In the genomic region with DNA sequence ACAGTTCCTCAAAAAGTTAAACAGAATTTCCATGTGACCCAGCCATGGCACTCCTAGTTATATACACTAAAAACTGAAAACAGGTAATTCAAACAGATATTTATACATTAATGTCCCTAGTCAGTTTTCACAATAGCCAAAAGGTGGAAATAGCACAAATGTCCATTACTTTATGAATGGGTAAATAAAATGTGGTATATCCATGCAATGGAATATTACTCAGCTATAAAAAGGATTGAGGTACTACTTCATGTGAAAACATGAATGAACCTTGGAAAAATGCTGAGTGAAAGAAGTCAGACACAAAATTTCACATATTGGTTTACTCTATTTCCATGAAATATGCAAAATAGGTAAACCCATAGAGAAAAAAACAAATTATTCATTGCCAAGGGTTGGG, we compare ENCODE assay signal across 39 cellular contexts.
"Had no signal": no experiment of that assay in that cellular context is flagged by ENCODE, and none has a peak within 500 bp of the region (broad histone marks: within the 10 kb centered on the region; RNA-seq: fewer than 3 reads in every experiment).

No MANE protein-coding gene starts in this region.

- H3K9me3 Mint-ChIP-seq: activated naive CD4-positive, alpha-beta T cell treated with anti-CD3 and anti-CD28 coated beads, Interleukin-2, amount 10 ng/mL, durations not matched to agents 7 days and 5 days; activated naive CD4-positive, alpha-beta T cell treated with anti-CD3 and anti-CD28 coated beads, Interleukin-2, amount 50 U/mL, for 72 hours; activated naive CD8-positive, alpha-beta T cell treated with anti-CD3 and anti-CD28 coated beads, Interleukin-2, amount 10 ng/mL, durations not matched to agents 7 days and 5 days; activated T-cell treated with anti-CD3 and anti-CD28 coated beads, Interleukin-2, amount 50 U/mL, for 24 hours; activated T-cell treated with anti-CD3 and anti-CD28 coated beads, Interleukin-2, amount 50 U/mL, for 4 hours; activated T-helper 17 cell treated with anti-CD3 and anti-CD28 coated beads, Interleukin-2, amount 50 U/mL, for 72 hours; activated T-helper 2 cell treated with anti-CD3 and anti-CD28 coated beads, Interferon-gamma antibody, Interleukin-2, Interleukin-4, amounts not matched to agents 10 μg/mL and 5 μg/mL and 100 μg/mL, durations not matched to agents 14 hours and 24 hours and 36 hours; central memory CD8-positive, alpha-beta T cell had no signal

- H3K4me3 Mint-ChIP-seq: activated naive CD4-positive, alpha-beta T cell treated with anti-CD3 and anti-CD28 coated beads for 36 hours; activated naive CD4-positive, alpha-beta T cell treated with anti-CD3 and anti-CD28 coated beads, Interleukin-2, amount 10 ng/mL, durations not matched to agents 7 days and 5 days; activated naive CD4-positive, alpha-beta T cell treated with anti-CD3 and anti-CD28 coated beads, Interleukin-2, amount 50 U/mL, for 24 hours; activated naive CD8-positive, alpha-beta T cell; activated naive CD8-positive, alpha-beta T cell treated with anti-CD3 and anti-CD28 coated beads for 36 hours; activated naive CD8-positive, alpha-beta T cell treated with anti-CD3 and anti-CD28 coated beads, Interleukin-2, amount 10 ng/mL, durations not matched to agents 7 days and 5 days; activated naive CD8-positive, alpha-beta T cell treated with anti-CD3 and anti-CD28 coated beads, Interleukin-2, amount 50 U/mL, for 24 hours; activated T-cell treated with anti-CD3 and anti-CD28 coated beads, Interleukin-2, amount 50 U/mL, for 24 hours; activated T-cell treated with anti-CD3 and anti-CD28 coated beads, Interleukin-2, amount 50 U/mL, for 4 hours; activated T-cell treated with anti-CD3 and anti-CD28 coated beads, Interleukin-2, amount 50 U/mL, for 72 hours; activated T-helper 1 cell treated with anti-CD3 and anti-CD28 coated beads, Interleukin-12 subunit alpha, Interleukin-12 subunit beta, Interleukin-2, Interleukin-4 antibody, amounts not matched to agents 30 ng/mL and 10 ng/mL and 1 ng/mL, durations not matched to agents 14 hours and 24 hours and 36 hours; activated T-helper 17 cell treated with anti-CD3 and anti-CD28 coated beads, Interleukin-2, amount 50 U/mL, for 72 hours; brain; central memory CD8-positive, alpha-beta T cell had no signal

- H3K27ac Mint-ChIP-seq: activated naive CD4-positive, alpha-beta T cell treated with anti-CD3 and anti-CD28 coated beads for 36 hours; activated naive CD4-positive, alpha-beta T cell treated with anti-CD3 and anti-CD28 coated beads, Interleukin-2, amount 10 ng/mL, durations not matched to agents 7 days and 5 days; activated naive CD4-positive, alpha-beta T cell treated with anti-CD3 and anti-CD28 coated beads, Interleukin-2, amount 50 U/mL, for 24 hours; activated naive CD4-positive, alpha-beta T cell treated with anti-CD3 and anti-CD28 coated beads, Interleukin-2, amount 50 U/mL, for 72 hours; activated naive CD8-positive, alpha-beta T cell; activated naive CD8-positive, alpha-beta T cell treated with anti-CD3 and anti-CD28 coated beads for 36 hours; activated naive CD8-positive, alpha-beta T cell treated with anti-CD3 and anti-CD28 coated beads, Interleukin-2, amount 10 ng/mL, durations not matched to agents 7 days and 5 days; activated naive CD8-positive, alpha-beta T cell treated with anti-CD3 and anti-CD28 coated beads, Interleukin-2, amount 50 U/mL, for 24 hours; activated T-cell treated with anti-CD3 and anti-CD28 coated beads, Interleukin-2, amount 50 U/mL, for 24 hours; activated T-cell treated with anti-CD3 and anti-CD28 coated beads, Interleukin-2, amount 50 U/mL, for 72 hours; activated T-helper 1 cell treated with anti-CD3 and anti-CD28 coated beads, Interleukin-12 subunit alpha, Interleukin-12 subunit beta, Interleukin-2, Interleukin-4 antibody, amounts not matched to agents 30 ng/mL and 10 ng/mL and 1 ng/mL, durations not matched to agents 14 hours and 24 hours and 36 hours; activated T-helper 17 cell treated with anti-CD3 and anti-CD28 coated beads, Interleukin-2, amount 50 U/mL, for 72 hours; activated T-helper 2 cell treated with anti-CD3 and anti-CD28 coated beads, Interferon-gamma antibody, Interleukin-2, Interleukin-4, amounts not matched to agents 10 μg/mL and 5 μg/mL and 100 μg/mL, durations not matched to agents 14 hours and 24 hours and 36 hours; brain had no signal

- H3K36me3 Mint-ChIP-seq: activated naive CD4-positive, alpha-beta T cell treated with anti-CD3 and anti-CD28 coated beads, Interleukin-2, amount 10 ng/mL, durations not matched to agents 7 days and 5 days; activated naive CD4-positive, alpha-beta T cell treated with anti-CD3 and anti-CD28 coated beads, Interleukin-2, amount 50 U/mL, for 24 hours; activated naive CD4-positive, alpha-beta T cell treated with anti-CD3 and anti-CD28 coated beads, Interleukin-2, amount 50 U/mL, for 72 hours; activated naive CD8-positive, alpha-beta T cell; activated naive CD8-positive, alpha-beta T cell treated with anti-CD3 and anti-CD28 coated beads for 36 hours; activated naive CD8-positive, alpha-beta T cell treated with anti-CD3 and anti-CD28 coated beads, Interleukin-2, amount 10 ng/mL, durations not matched to agents 7 days and 5 days; brain had no signal

- H3K4me1 ChIP-seq: adrenal gland, ascending aorta, body of pancreas, breast epithelium had no signal

- ATAC-seq: activated naive CD4-positive, alpha-beta T cell treated with anti-CD3 and anti-CD28 coated beads, Interleukin-2, amount 50 U/mL, for 72 hours; activated naive CD8-positive, alpha-beta T cell treated with anti-CD3 and anti-CD28 coated beads, Interleukin-2, amount 50 U/mL, for 24 hours; activated T-cell treated with anti-CD3 and anti-CD28 coated beads, Interleukin-2, amount 50 U/mL, for 4 hours; activated T-cell treated with anti-CD3 and anti-CD28 coated beads, Interleukin-2, amount 50 U/mL, for 72 hours; activated T-helper 17 cell treated with anti-CD3 and anti-CD28 coated beads, Interleukin-2, amount 50 U/mL, for 72 hours; body of pancreas had no signal

- H3K4me3 ChIP-seq: adrenal gland, ascending aorta, body of pancreas, breast epithelium, cardiac muscle cell had no signal

- H3K27me3 Mint-ChIP-seq: activated naive CD4-positive, alpha-beta T cell treated with anti-CD3 and anti-CD28 coated beads, Interleukin-2, amount 10 ng/mL, durations not matched to agents 7 days and 5 days; activated naive CD4-positive, alpha-beta T cell treated with anti-CD3 and anti-CD28 coated beads, Interleukin-2, amount 50 U/mL, for 24 hours; activated naive CD8-positive, alpha-beta T cell; activated naive CD8-positive, alpha-beta T cell treated with anti-CD3 and anti-CD28 coated beads for 36 hours; activated naive CD8-positive, alpha-beta T cell treated with anti-CD3 and anti-CD28 coated beads, Interleukin-2, amount 10 ng/mL, durations not matched to agents 7 days and 5 days; activated naive CD8-positive, alpha-beta T cell treated with anti-CD3 and anti-CD28 coated beads, Interleukin-2, amount 50 U/mL, for 24 hours; activated T-helper 17 cell treated with anti-CD3 and anti-CD28 coated beads, Interleukin-2, amount 50 U/mL, for 72 hours; brain; central memory CD8-positive, alpha-beta T cell had no signal

- DNase-seq: activated effector memory CD4-positive, alpha-beta T cell treated with anti-CD3 and anti-CD28 coated beads, Interleukin-2, amount 50 U/mL, for 16 hours; activated effector memory CD4-positive, alpha-beta T cell treated with Interleukin-2 at 50 U/mL for 16 hours; activated gamma-delta T cell; activated gamma-delta T cell treated with Interleukin-2 at 50 U/mL for 16 hours; activated naive CD4-positive, alpha-beta T cell; activated naive CD4-positive, alpha-beta T cell treated with anti-CD3 and anti-CD28 coated beads for 36 hours; activated naive CD4-positive, alpha-beta T cell treated with anti-CD3 and anti-CD28 coated beads, Interleukin-2, amount 10 ng/mL, durations not matched to agents 7 days and 5 days; activated naive CD4-positive, alpha-beta T cell treated with anti-CD3 and anti-CD28 coated beads, Interleukin-2, amount 50 U/mL, for 16 hours; activated naive CD4-positive, alpha-beta T cell treated with Interleukin-2 at 50 U/mL for 16 hours; activated naive CD8-positive, alpha-beta T cell treated with anti-CD3 and anti-CD28 coated beads for 36 hours; activated naive CD8-positive, alpha-beta T cell treated with anti-CD3 and anti-CD28 coated beads, Interleukin-2, amount 10 ng/mL, durations not matched to agents 7 days and 5 days; activated naive CD8-positive, alpha-beta T cell treated with anti-CD3 and anti-CD28 coated beads, Interleukin-2, amount 50 U/mL, for 24 hours; activated T-cell treated with anti-CD3 and anti-CD28 coated beads, Interleukin-2, amount 50 U/mL, for 1 hour; activated T-cell treated with anti-CD3 and anti-CD28 coated beads, Interleukin-2, amount 50 U/mL, for 24 hours; activated T-cell treated with anti-CD3 and anti-CD28 coated beads, Interleukin-2, amount 50 U/mL, for 4 hours; activated T-cell treated with anti-CD3 and anti-CD28 coated beads, Interleukin-2, amount 50 U/mL, for 48 hours; activated T-cell treated with anti-CD3 and anti-CD28 coated beads, Interleukin-2, amount 50 U/mL, for 72 hours; adrenal gland; amniotic stem cell; amygdala; anterior cingulate cortex; aorta; body of pancreas; brain microvascular endothelial cell; caudate nucleus; central memory CD4-positive, alpha-beta T cell; cerebellar nuclear complex had no signal

- H3K27ac ChIP-seq: adrenal gland, ascending aorta, body of pancreas, brain microvascular endothelial cell, breast epithelium, cardiac muscle cell had no signal

- FAIRE-seq: bronchial epithelial cell had no signal

- H3K27me3 ChIP-seq: adrenal gland, ascending aorta, body of pancreas, brain microvascular endothelial cell, cardiac muscle cell had no signal

- H3K4me1 Mint-ChIP-seq: activated naive CD4-positive, alpha-beta T cell treated with anti-CD3 and anti-CD28 coated beads, Interleukin-2, amount 10 ng/mL, durations not matched to agents 7 days and 5 days; activated naive CD4-positive, alpha-beta T cell treated with anti-CD3 and anti-CD28 coated beads, Interleukin-2, amount 50 U/mL, for 24 hours; activated naive CD8-positive, alpha-beta T cell treated with anti-CD3 and anti-CD28 coated beads for 36 hours; activated naive CD8-positive, alpha-beta T cell treated with anti-CD3 and anti-CD28 coated beads, Interleukin-2, amount 10 ng/mL, durations not matched to agents 7 days and 5 days; activated naive CD8-positive, alpha-beta T cell treated with anti-CD3 and anti-CD28 coated beads, Interleukin-2, amount 50 U/mL, for 24 hours; activated T-helper 17 cell treated with anti-CD3 and anti-CD28 coated beads, Interleukin-2, amount 50 U/mL, for 72 hours; brain; central memory CD8-positive, alpha-beta T cell had no signal

- H3K9me3 ChIP-seq: adrenal gland, body of pancreas had no signal

- H3K36me3 ChIP-seq: adrenal gland, ascending aorta, brain microvascular endothelial cell, breast epithelium, cardiac muscle cell had no signal
